Comparison of ENCODE assay signal across 25 cellular contexts in genomic region chr18:56060967-56061541, GRCh38.
"Had no signal": no experiment of that assay in that cellular context is flagged by ENCODE, and none has a peak within 500 bp of the region (broad histone marks: within the 10 kb centered on the region; RNA-seq: fewer than 3 reads in every experiment).

No MANE protein-coding gene starts in this region.

- H3K27me3 ChIP-seq: colonic mucosa, esophagus squamous epithelium, gastroesophageal sphincter, spleen, testis, tibial nerve, upper lobe of right lung had no signal

- H3K9me3 ChIP-seq: colonic mucosa, esophagus squamous epithelium, gastroesophageal sphincter, spleen, testis, tibial nerve, upper lobe of right lung had no signal

- ATAC-seq: gastroesophageal sphincter; left colon; left ventricle myocardium superior; naive thymus-derived CD4-positive, alpha-beta T cell; sciatic nerve; stimulated activated memory B cell treated with anti-CD40 and anti-IgM and Interleukin-4, amounts not matched to agents 10 μg/mL and 1 μg/mL and 100 μg/mL, for 72 hours; stimulated activated naive CD8-positive, alpha-beta T cell treated with anti-CD3 and anti-CD28 coated beads, Interleukin-15, amount 100 ng/mL, for 72 hours; upper lobe of right lung had no signal

- DNase-seq: colonic mucosa; dermis blood vessel endothelial cell; esophagus squamous epithelium; foreskin fibroblast; glutamatergic neuron; immature natural killer cell; kidney; left colon; left ventricle myocardium superior; mesenchymal stem cell; naive thymus-derived CD4-positive, alpha-beta T cell; nephron progenitor cell; posterior cingulate gyrus; spleen; stimulated activated CD4-positive, alpha-beta T cell treated with anti-CD3 and anti-CD28 coated beads, Interleukin-15, amount 100 ng/mL, for 24 hours; stimulated activated CD4-positive, alpha-beta T cell treated with anti-CD3 and anti-CD28 coated beads, Interleukin-1b, Interleukin-23, amount 100 ng/mL, for 48 hours; stimulated activated CD4-positive, alpha-beta T cell treated with anti-CD3 and anti-CD28 coated beads, Interleukin-4, amount 100 ng/mL, for 24 hours; stimulated activated naive CD8-positive, alpha-beta T cell treated with anti-CD3 and anti-CD28 coated beads, Interleukin-15, amount 100 ng/mL, for 72 hours; testis; upper lobe of right lung had no signal

- H3K4me1 ChIP-seq: colonic mucosa, esophagus squamous epithelium, gastroesophageal sphincter, spleen, testis, tibial nerve, upper lobe of right lung had no signal

- H3K36me3 ChIP-seq: colonic mucosa, esophagus squamous epithelium, gastroesophageal sphincter, spleen, tibial nerve, upper lobe of right lung had no signal

- H3K4me3 ChIP-seq: colonic mucosa, esophagus squamous epithelium, gastroesophageal sphincter, lung, spleen, testis, tibial nerve, upper lobe of right lung had no signal

- H3K27ac ChIP-seq: colonic mucosa, esophagus squamous epithelium, gastroesophageal sphincter, spleen, testis, tibial nerve, upper lobe of right lung had no signal
